ENCODE assay signal across 10 cellular contexts in the genomic region with DNA sequence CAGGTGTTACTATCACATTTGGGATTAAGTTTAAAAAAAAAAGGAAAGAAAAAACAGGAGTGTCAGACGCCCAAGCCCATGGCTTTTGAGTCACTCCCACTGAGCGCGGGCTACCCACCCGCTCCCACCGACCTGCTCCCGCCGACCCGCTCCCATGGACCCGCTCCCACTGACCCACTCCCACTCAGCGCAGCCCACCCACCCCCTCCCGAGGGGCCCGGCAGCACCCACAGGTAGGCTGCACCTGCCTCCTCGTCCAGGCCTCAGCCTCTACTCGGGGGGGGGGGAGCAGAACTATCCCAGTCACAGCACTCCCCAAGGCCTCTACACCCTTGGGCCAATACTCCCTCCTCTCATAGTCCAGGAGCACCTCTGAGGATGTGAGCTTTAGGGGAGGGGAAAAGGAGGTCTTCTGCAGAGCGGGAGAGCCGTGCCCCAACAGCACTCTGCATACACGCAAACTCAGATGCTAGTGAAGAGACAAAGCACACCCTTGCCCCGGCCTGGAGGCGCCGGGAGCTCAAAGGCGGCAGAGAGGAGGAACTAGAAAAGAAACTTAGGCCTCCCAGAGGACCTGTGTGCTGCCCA. TPM values are rescaled to one million over a fixed set of nuclear protein-coding genes. Genes with fewer than 3 reads are reported as not detected.
DNase-seq lines count a peak whose midpoint lies in the region; ATAC-seq and TF ChIP-seq lines count a peak whose summit lies in the region.
"Had no signal": no experiment of that assay in that cellular context is flagged by ENCODE, and none has a peak within 500 bp of the region (broad histone marks: within the 10 kb centered on the region; RNA-seq: fewer than 3 reads in every experiment).

No MANE protein-coding gene starts in this region.

- H4K8ac ChIP-seq in mesenchymal stem cell (ENCODE audit: low read length) = no peak overlapping the region

- DNase-seq in activated naive CD4-positive, alpha-beta T cell treated with anti-CD3 and anti-CD28 coated beads for 36 hours = no peak
- no peak for DNase-seq in activated naive CD4-positive, alpha-beta T cell treated with anti-CD3 and anti-CD28 coated beads, Interleukin-2, amount 10 ng/mL, durations not matched to agents 7 days and 5 days
- DNase-seq in activated naive CD8-positive, alpha-beta T cell treated with anti-CD3 and anti-CD28 coated beads, Interleukin-2, amount 10 ng/mL, durations not matched to agents 7 days and 5 days = no peak
- DNase-seq in mesenchymal stem cell = no peak
- DNase-seq in thoracic aorta (ENCODE audit: low spot score) = no peak
- DNase-seq in NCI-H345 treated with DMSO at 0.1 percent for 48 hours (lab: John Stamatoyannopoulos, UW; ENCODE audit: unreplicated experiment) = no peak
- DNase-seq in GM13976 (ENCODE audit: low spot score) = no peak
- DNase-seq in NCI-H2107 (lab: John Stamatoyannopoulos, UW) = no peak
- DNase-seq: BE2C had no signal

- H3K27ac Mint-ChIP-seq in activated naive CD4-positive, alpha-beta T cell treated with anti-CD3 and anti-CD28 coated beads for 36 hours = no peak overlapping the region
- H3K27ac Mint-ChIP-seq in activated naive CD4-positive, alpha-beta T cell treated with anti-CD3 and anti-CD28 coated beads, Interleukin-2, amount 10 ng/mL, durations not matched to agents 7 days and 5 days = no peak overlapping the region
- H3K27ac Mint-ChIP-seq in activated naive CD8-positive, alpha-beta T cell treated with anti-CD3 and anti-CD28 coated beads, Interleukin-2, amount 10 ng/mL, durations not matched to agents 7 days and 5 days = peak overlapping the region; percentile 75

- peaks cover 8% of the 10 kb centered on the region for H3K36me3 Mint-ChIP-seq in activated naive CD4-positive, alpha-beta T cell treated with anti-CD3 and anti-CD28 coated beads for 36 hours (ENCODE audit: low read depth)
- H3K36me3 Mint-ChIP-seq in activated naive CD4-positive, alpha-beta T cell treated with anti-CD3 and anti-CD28 coated beads, Interleukin-2, amount 10 ng/mL, durations not matched to agents 7 days and 5 days = peaks cover 1% of the 10 kb centered on the region
- H3K36me3 Mint-ChIP-seq in activated naive CD8-positive, alpha-beta T cell treated with anti-CD3 and anti-CD28 coated beads, Interleukin-2, amount 10 ng/mL, durations not matched to agents 7 days and 5 days = peaks cover 1% of the 10 kb centered on the region

- peaks cover 73% of the 10 kb centered on the region for H3K4me1 ChIP-seq in mesenchymal stem cell (ENCODE audit: control insufficient read depth, insufficient read depth, low read depth, low read length)
- peaks cover 40 to 47% of the 10 kb centered on the region in 2 donors for H3K4me1 ChIP-seq in thoracic aorta (ENCODE audit: control insufficient read depth in 1 of 2, low read depth in 2 of 2)

- no peak for ATAC-seq in activated naive CD8-positive, alpha-beta T cell treated with anti-CD3 and anti-CD28 coated beads, Interleukin-2, amount 10 ng/mL, durations not matched to agents 7 days and 5 days (ENCODE audit: low read depth)
- no peak for ATAC-seq in thoracic aorta (ENCODE audit: insufficient number of reproducible peaks, low FRiP score, low read depth)

- no peak overlapping the region for H3K14ac ChIP-seq in mesenchymal stem cell (ENCODE audit: low read length in 2 of 2)

- no peak overlapping the region for H2AFZ ChIP-seq in mesenchymal stem cell (ENCODE audit: low read depth, low read length)

- H3K27me3 ChIP-seq in mesenchymal stem cell (ENCODE audit: control insufficient read depth in 1 of 2, insufficient read depth in 1 of 2, low read length in 2 of 2) = no peaks in the 10 kb centered on the region
- H3K27me3 ChIP-seq in thoracic aorta (replicated peaks; ENCODE audit: insufficient read depth) = no peaks in the 10 kb centered on the region
- H3K27me3 ChIP-seq: BE2C had no signal

- no peak overlapping the region for H3K4me2 ChIP-seq in mesenchymal stem cell (ENCODE audit: low read length, poor library complexity, severe bottlenecking)

- H3K23ac ChIP-seq in mesenchymal stem cell (ENCODE audit: low read length in 2 of 2) = no peak overlapping the region

- H2BK120ac ChIP-seq in mesenchymal stem cell (ENCODE audit: low read depth, low read length) = no peak overlapping the region

- no peak overlapping the region for H2BK15ac ChIP-seq in mesenchymal stem cell (ENCODE audit: low read depth, poor library complexity, severe bottlenecking)

- no peak overlapping the region for H3K4ac ChIP-seq in mesenchymal stem cell (ENCODE audit: low read depth in 1 of 2, low read length in 2 of 2)

- intact Hi-C loops in activated naive CD4-positive, alpha-beta T cell treated with anti-CD3 and anti-CD28 coated beads for 36 hours (cut with micrococcal nuclease) = no loop called here

- no peaks in the 10 kb centered on the region for H3K27me3 Mint-ChIP-seq in activated naive CD4-positive, alpha-beta T cell treated with anti-CD3 and anti-CD28 coated beads for 36 hours (ENCODE audit: low read depth)
- no peaks in the 10 kb centered on the region for H3K27me3 Mint-ChIP-seq in activated naive CD4-positive, alpha-beta T cell treated with anti-CD3 and anti-CD28 coated beads, Interleukin-2, amount 10 ng/mL, durations not matched to agents 7 days and 5 days
- H3K27me3 Mint-ChIP-seq in activated naive CD8-positive, alpha-beta T cell treated with anti-CD3 and anti-CD28 coated beads, Interleukin-2, amount 10 ng/mL, durations not matched to agents 7 days and 5 days = no peaks in the 10 kb centered on the region

- peak overlapping the region; percentile 28 for H2AK5ac ChIP-seq in mesenchymal stem cell (ENCODE audit: low read length, severe bottlenecking)

- POLR2A ChIA-PET in activated naive CD8-positive, alpha-beta T cell treated with anti-CD3 and anti-CD28 coated beads, Interleukin-2, amount 10 ng/mL, durations not matched to agents 7 days and 5 days (lab: Charles Lee) = no interaction called here

- H3K27ac ChIP-seq in mesenchymal stem cell (ENCODE audit: low read length, poor library complexity, severe bottlenecking) = no peak overlapping the region
- peak overlapping the region; percentile 52 to 63 for H3K27ac ChIP-seq in thoracic aorta

- no peaks in the 10 kb centered on the region for H3K9me3 Mint-ChIP-seq in activated naive CD4-positive, alpha-beta T cell treated with anti-CD3 and anti-CD28 coated beads for 36 hours
- H3K9me3 Mint-ChIP-seq in activated naive CD4-positive, alpha-beta T cell treated with anti-CD3 and anti-CD28 coated beads, Interleukin-2, amount 10 ng/mL, durations not matched to agents 7 days and 5 days = no peaks in the 10 kb centered on the region
- H3K9me3 Mint-ChIP-seq in activated naive CD8-positive, alpha-beta T cell treated with anti-CD3 and anti-CD28 coated beads, Interleukin-2, amount 10 ng/mL, durations not matched to agents 7 days and 5 days = no peaks in the 10 kb centered on the region

- peak overlapping the region in 1 of 2 experiments; percentile 93 for H3K4me3 ChIP-seq in mesenchymal stem cell (ENCODE audit: insufficient read depth in 1 of 2, low read depth in 1 of 2, low read length in 2 of 2)
- H3K4me3 ChIP-seq in thoracic aorta = peak overlapping the region; percentile 52

- no peak overlapping the region for H3K18ac ChIP-seq in mesenchymal stem cell (ENCODE audit: low read depth in 1 of 2, low read length in 2 of 2)

- H2BK12ac ChIP-seq in mesenchymal stem cell (ENCODE audit: low read length in 2 of 2) = no peak overlapping the region

- WGBS in mesenchymal stem cell = 96% methylated on average over 15 of the region's 21 CpGs

- peaks cover 30% of the 10 kb centered on the region for H3K79me1 ChIP-seq in mesenchymal stem cell (replicated peaks; ENCODE audit: low read length, poor library complexity, severe bottlenecking)

- in situ Hi-C loops in GM13976 (cut with MboI; ENCODE audit: low sequenced_read_pairs, unreplicated experiment) = no loop called here

- CTCF ChIA-PET in activated naive CD4-positive, alpha-beta T cell treated with anti-CD3 and anti-CD28 coated beads for 36 hours (lab: Charles Lee) = no interaction called here
- CTCF ChIA-PET in activated naive CD4-positive, alpha-beta T cell treated with anti-CD3 and anti-CD28 coated beads, Interleukin-2, amount 10 ng/mL, durations not matched to agents 7 days and 5 days (lab: Charles Lee) = interaction anchor here (2.2 kb wide), 1 partner anchor 12 kb away, joined by 5 read pairs; no protein-coding TSS in a partner anchor

- peaks cover 36% of the 10 kb centered on the region for H3K4me1 Mint-ChIP-seq in activated naive CD4-positive, alpha-beta T cell treated with anti-CD3 and anti-CD28 coated beads for 36 hours (ENCODE audit: low read depth)
- H3K4me1 Mint-ChIP-seq in activated naive CD4-positive, alpha-beta T cell treated with anti-CD3 and anti-CD28 coated beads, Interleukin-2, amount 10 ng/mL, durations not matched to agents 7 days and 5 days = peaks cover 37% of the 10 kb centered on the region
- peaks cover 31% of the 10 kb centered on the region for H3K4me1 Mint-ChIP-seq in activated naive CD8-positive, alpha-beta T cell treated with anti-CD3 and anti-CD28 coated beads, Interleukin-2, amount 10 ng/mL, durations not matched to agents 7 days and 5 days

- H3K36me3 ChIP-seq in mesenchymal stem cell (ENCODE audit: control insufficient read depth in 1 of 2, insufficient read depth in 2 of 2, low read depth in 1 of 2, low read length in 2 of 2) (peaks cover 5 to 15% of the 10 kb centered on the region in 2 experiments), thoracic aorta (no peaks in the 10 kb centered on the region)

- peak overlapping the region; percentile 27 for H3K4me3 Mint-ChIP-seq in activated naive CD4-positive, alpha-beta T cell treated with anti-CD3 and anti-CD28 coated beads for 36 hours
- H3K4me3 Mint-ChIP-seq in activated naive CD4-positive, alpha-beta T cell treated with anti-CD3 and anti-CD28 coated beads, Interleukin-2, amount 10 ng/mL, durations not matched to agents 7 days and 5 days = no peak overlapping the region
- H3K4me3 Mint-ChIP-seq in activated naive CD8-positive, alpha-beta T cell treated with anti-CD3 and anti-CD28 coated beads, Interleukin-2, amount 10 ng/mL, durations not matched to agents 7 days and 5 days = no peak overlapping the region

- peak overlapping the region; percentile 87 for H3K9ac ChIP-seq in mesenchymal stem cell (ENCODE audit: low read length)

- H3K9me3 ChIP-seq in mesenchymal stem cell (ENCODE audit: control insufficient read depth, low read length) (no peaks in the 10 kb centered on the region), thoracic aorta (no peaks in the 10 kb centered on the region)
- H3K9me3 ChIP-seq: BE2C had no signal

- H2BK5ac ChIP-seq in mesenchymal stem cell (ENCODE audit: low read depth, low read length, poor library complexity, severe bottlenecking) = no peak overlapping the region

- TF ChIP-seq CTCF in thoracic aorta (IDR thresholded peaks at IDR 0.05) (no peak), GM13976 (IDR thresholded peaks at IDR 0.05; ENCODE audit: borderline replicate concordance, control extremely low read depth, extremely low read depth, insufficient read depth, missing control alignments) (no peak)

- no peak overlapping the region for H4K91ac ChIP-seq in mesenchymal stem cell (ENCODE audit: low read length)

RNA-seq across cellular contexts. Expression of a gene that starts 2.9 kb away (rescaled TPM):
- 10 to 100 TPM; 72.7 to 81.4 TPM for total RNA-seq in activated naive CD4-positive, alpha-beta T cell treated with anti-CD3 and anti-CD28 coated beads for 36 hours
- total RNA-seq in activated naive CD8-positive, alpha-beta T cell treated with anti-CD3 and anti-CD28 coated beads, Interleukin-2, amount 10 ng/mL, durations not matched to agents 7 days and 5 days = 10 to 100 TPM; 46.2 to 48.7 TPM
- polyA plus RNA-seq in mesenchymal stem cell (2013, experiment 1 of 2) = 20.4 TPM
- polyA plus RNA-seq in mesenchymal stem cell (2013, experiment 2 of 2) = 19.2 TPM
- total RNA-seq in thoracic aorta = 10 to 100 TPM; 36.3 to 65.4 TPM

RNA-seq across cellular contexts. Expression of a gene that starts 40.8 kb away (rescaled TPM):
- under 1 TPM; 0.07 to 0.12 TPM for total RNA-seq in activated naive CD4-positive, alpha-beta T cell treated with anti-CD3 and anti-CD28 coated beads for 36 hours
- under 1 TPM; 0.08 to 0.09 TPM for total RNA-seq in activated naive CD8-positive, alpha-beta T cell treated with anti-CD3 and anti-CD28 coated beads, Interleukin-2, amount 10 ng/mL, durations not matched to agents 7 days and 5 days
- polyA plus RNA-seq in mesenchymal stem cell (2013, experiment 1 of 2) = not detected
- not detected for polyA plus RNA-seq in mesenchymal stem cell (2013, experiment 2 of 2)
- under 1 TPM in 1 of 2 donors, not detected in 1; 0.14 TPM for total RNA-seq in thoracic aorta
- total RNA-seq: NCI-H460 had no signal
